1 cellular context compared by ENCODE assay signal in genomic region chr6:30767158-30767943, GRCh38.
TF ChIP-seq lines count a peak whose summit lies in the region.

No MANE protein-coding gene starts in this region.

TF ChIP-seq in A549, 52 proteins besides CTCF, POLR2A, EP300 and RAD21 (continued from another document):
- no peak for TF ChIP-seq SMC3 (IDR thresholded peaks at IDR 0.05)
- no peak for TF ChIP-seq BCL3 (IDR thresholded peaks at IDR 0.05)
TF ChIP-seq in A549: peak in this region for 0.
